7 cellular contexts compared by ENCODE assay signal in genomic region chr7:73734619-73735525, GRCh38. TPM values are rescaled to one million over a fixed set of nuclear protein-coding genes. Genes with fewer than 3 reads are reported as not detected.
DNase-seq lines count a peak whose midpoint lies in the region; ATAC-seq and TF ChIP-seq lines count a peak whose summit lies in the region.

No MANE protein-coding gene starts in this region.

- H3K27me3 ChIP-seq in duodenal mucosa (ENCODE audit: control insufficient read depth in 1 of 2, insufficient read depth in 2 of 2, low read length in 2 of 2), result no peaks in the 10 kb centered on the region

- peak; percentile 39 for ATAC-seq in HG03460 (IDR thresholded peaks at IDR 0.05; ENCODE audit: unreplicated experiment)

- H3K9me3 ChIP-seq in duodenal mucosa (ENCODE audit: control insufficient read depth in 1 of 2, low read length in 2 of 2), result no peaks in the 10 kb centered on the region

- H3K27ac ChIP-seq in duodenal mucosa (ENCODE audit: low read depth, low read length), result peak overlapping the region; percentile 93

- TF ChIP-seq POLR2A in GM15510 (IDR thresholded peaks at IDR 0.05; ENCODE audit: borderline replicate concordance, extremely low read depth, insufficient read length), result peak; percentile 26

- H3K36me3 ChIP-seq in duodenal mucosa (ENCODE audit: control insufficient read depth in 1 of 2, insufficient read depth in 2 of 2, low read length in 2 of 2), result peaks cover 9 to 18% of the 10 kb centered on the region in 2 donors

- peak overlapping the region; percentile 67 to 68 for H3K9ac ChIP-seq in duodenal mucosa (ENCODE audit: low read depth in 1 of 2, low read length in 2 of 2)

- H3K4me1 ChIP-seq in duodenal mucosa (ENCODE audit: control insufficient read depth in 1 of 2, insufficient read depth in 2 of 2, low read length in 2 of 2), result peaks cover 28 to 35% of the 10 kb centered on the region in 2 donors

- DNase-seq in NCI-H748 (lab: John Stamatoyannopoulos, UW; ENCODE audit: unreplicated experiment) (peak; percentile 79), mesenteric fat pad (ENCODE audit: low spot score) (peak; percentile 91)
- peak; percentile 78 for DNase-seq in activated CD4-positive, alpha-beta T cell treated with anti-CD3 and anti-CD28 coated beads, Interleukin-2, amount 50 U/mL, for 1 hour
- peak; percentile 87 for DNase-seq in stimulated activated CD8-positive, alpha-beta memory T cell treated with anti-CD3 and anti-CD28 coated beads, Interleukin-4, amount 100 ng/mL, for 48 hours

- H3K4me3 ChIP-seq in duodenal mucosa (ENCODE audit: low read depth in 1 of 2, low read length in 2 of 2), result peak overlapping the region; percentile 54 to 60

RNA-seq across cellular contexts. Expression of gene ABHD11, which starts 3.7 kb away (rescaled TPM):
- 14.3 TPM for total RNA-seq in mesenteric fat pad

RNA-seq across cellular contexts. Expression of gene STX1A, which starts 15.4 kb away (rescaled TPM):
- 3.5 TPM for total RNA-seq in mesenteric fat pad

RNA-seq across cellular contexts. Expression of gene CLDN3, which starts 35.2 kb away (rescaled TPM):
- total RNA-seq in mesenteric fat pad, result not detected

RNA-seq across cellular contexts. Expression of gene BUD23, which starts 51.5 kb away (rescaled TPM):
- total RNA-seq in mesenteric fat pad, result 51.9 TPM

RNA-seq across cellular contexts. Expression of gene DNAJC30, which starts 51.6 kb away (rescaled TPM):
- total RNA-seq in mesenteric fat pad, result 11.7 TPM

Comparison
In these comparisons a context has a peak if more than half of its experiments do, and no peak if none do; other contexts are left out.
1. Peak in every context shown above with its lines: DNase-seq, ATAC-seq, H3K4me3 ChIP-seq and H3K27ac ChIP-seq.